Comparison of ENCODE assay signal across 9 cellular contexts in the genomic region with DNA sequence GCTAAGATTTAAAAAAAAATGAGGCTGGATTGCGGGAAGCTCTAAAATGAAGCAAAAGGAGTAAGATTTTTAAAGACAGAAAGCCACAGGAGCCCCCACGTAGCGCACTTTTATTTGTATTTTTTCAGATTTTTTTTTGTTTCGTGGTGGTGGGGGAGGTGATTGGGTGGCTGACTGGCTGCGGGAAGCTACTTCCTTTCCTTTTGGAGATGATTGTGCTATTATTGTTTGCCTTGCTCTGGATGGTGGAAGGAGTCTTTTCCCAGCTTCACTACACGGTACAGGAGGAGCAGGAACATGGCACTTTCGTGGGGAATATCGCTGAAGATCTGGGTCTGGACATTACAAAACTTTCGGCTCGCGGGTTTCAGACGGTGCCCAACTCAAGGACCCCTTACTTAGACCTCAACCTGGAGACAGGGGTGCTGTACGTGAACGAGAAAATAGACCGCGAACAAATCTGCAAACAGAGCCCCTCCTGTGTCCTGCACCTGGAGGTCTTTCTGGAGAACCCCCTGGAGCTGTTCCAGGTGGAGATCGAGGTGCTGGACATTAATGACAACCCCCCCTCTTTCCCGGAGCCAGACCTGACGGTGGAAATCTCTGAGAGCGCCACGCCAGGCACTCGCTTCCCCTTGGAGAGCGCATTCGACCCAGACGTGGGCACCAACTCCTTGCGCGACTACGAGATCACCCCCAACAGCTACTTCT. TPM values are rescaled to one million over a fixed set of nuclear protein-coding genes. Genes with fewer than 3 reads are reported as not detected.
DNase-seq lines count a peak whose midpoint lies in the region; ATAC-seq and TF ChIP-seq lines count a peak whose summit lies in the region.
"Had no signal": no experiment of that assay in that cellular context is flagged by ENCODE, and none has a peak within 500 bp of the region (broad histone marks: within the 10 kb centered on the region; RNA-seq: fewer than 3 reads in every experiment).

No MANE protein-coding gene starts in this region.

- no peaks in the 10 kb centered on the region for H3K36me3 Mint-ChIP-seq in T-cell
- peaks cover 5 to 10% of the 10 kb centered on the region in 2 donors for H3K36me3 Mint-ChIP-seq in activated T-cell treated with anti-CD3 and anti-CD28 coated beads, Interleukin-2, amount 50 U/mL, for 72 hours (ENCODE audit: insufficient read depth in 2 of 2)

- H3K9me3 ChIP-seq in psoas muscle = no peaks in the 10 kb centered on the region

- no peak for ATAC-seq in psoas muscle
- no peak for ATAC-seq in T-cell (replicated peaks in 1 of 4)
- ATAC-seq in activated T-cell treated with anti-CD3 and anti-CD28 coated beads, Interleukin-2, amount 50 U/mL, for 72 hours (replicated peaks in 1 of 2) = no peak

- no peaks in the 10 kb centered on the region for H3K36me3 ChIP-seq in psoas muscle (ENCODE audit: insufficient read depth in 1 of 2, low read depth in 1 of 2)

- 1 to 2% (median 2%) methylated on average over 28 of the region's 28 CpGs for WGBS in psoas muscle, 3 donors

- H3K4me3 Mint-ChIP-seq in T-cell = peak overlapping the region in 1 of 3 donors; percentile 77
- H3K4me3 Mint-ChIP-seq in activated T-cell treated with anti-CD3 and anti-CD28 coated beads, Interleukin-2, amount 50 U/mL, for 72 hours = peak overlapping the region in 1 of 2 donors; percentile 51

- peaks cover 0 to 4% (median 0%) of the 10 kb centered on the region in 3 donors for H3K9me3 Mint-ChIP-seq in T-cell
- no peaks in the 10 kb centered on the region for H3K9me3 Mint-ChIP-seq in activated T-cell treated with anti-CD3 and anti-CD28 coated beads, Interleukin-2, amount 50 U/mL, for 72 hours

- TF ChIP-seq CTCF in fibroblast of the aortic adventitia (IDR thresholded peaks at IDR 0.05; ENCODE audit: insufficient read depth, low read length) = no peak
- no peak for TF ChIP-seq CTCF in psoas muscle (IDR thresholded peaks at IDR 0.05)

- H3K27me3 ChIP-seq in psoas muscle (ENCODE audit: insufficient read depth in 3 of 3, low read length in 2 of 3) = peaks cover 7 to 93% (median 41%) of the 10 kb centered on the region in 3 donors

- peak; percentile 27 for DNase-seq in Caki2 (ENCODE audit: low read depth)
- peak; percentile 2 for DNase-seq in HuH-7 (ENCODE audit: low spot score)
- no peak for DNase-seq in fibroblast of the aortic adventitia (ENCODE audit: low read depth)
- DNase-seq in psoas muscle = no peak
- no peak for DNase-seq in T-cell
- no peak for DNase-seq in activated T-cell treated with anti-CD3 and anti-CD28 coated beads, Interleukin-2, amount 50 U/mL, for 72 hours
- no peak for DNase-seq in SIG-M5 (lab: John Stamatoyannopoulos, UW)
- no peak for DNase-seq in occipital lobe (lab: John Stamatoyannopoulos, UW)
- DNase-seq: NCI-H226 had no signal

- no peak overlapping the region for H3K27ac Mint-ChIP-seq in T-cell
- no peak overlapping the region for H3K27ac Mint-ChIP-seq in activated T-cell treated with anti-CD3 and anti-CD28 coated beads, Interleukin-2, amount 50 U/mL, for 72 hours

- CTCF ChIA-PET in T-cell (lab: Charles Lee) = no interaction called here

- POLR2A ChIA-PET in T-cell (lab: Charles Lee) = no interaction called here

- peak overlapping the region; percentile 68 for H3K4me3 ChIP-seq in fibroblast of the aortic adventitia (ENCODE audit: low read depth, low read length)
- peak overlapping the region; percentile 62 for H3K4me3 ChIP-seq in psoas muscle

- intact Hi-C loops in psoas muscle (cut with DNase I) = no loop called here

- in situ Hi-C loops in Caki2 (cut with HindIII; ENCODE audit: low pct_unique_long_range_greater_than_20kb, low sequenced_read_pairs) = no loop called here

- H3K4me1 ChIP-seq in psoas muscle = peaks cover 26% of the 10 kb centered on the region

- H3K4me1 Mint-ChIP-seq in T-cell = peaks cover 11 to 22% (median 19%) of the 10 kb centered on the region in 3 donors
- peaks cover 28% of the 10 kb centered on the region for H3K4me1 Mint-ChIP-seq in activated T-cell treated with anti-CD3 and anti-CD28 coated beads, Interleukin-2, amount 50 U/mL, for 72 hours (ENCODE audit: low read depth)

- peaks cover 66 to 71% of the 10 kb centered on the region in 2 donors for H3K27me3 Mint-ChIP-seq in T-cell
- H3K27me3 Mint-ChIP-seq in activated T-cell treated with anti-CD3 and anti-CD28 coated beads, Interleukin-2, amount 50 U/mL, for 72 hours (ENCODE audit: low read depth) = peaks cover 75% of the 10 kb centered on the region

- no peak overlapping the region for H3K27ac ChIP-seq in psoas muscle

RNA-seq across cellular contexts. Expression of a gene that starts 1.0 kb away (rescaled TPM):
- total RNA-seq in Caki2 (2014; rRNA removed; shearing (Covaris generic); ENCODE audit: low replicate concordance) = 2.4 and 2.5 TPM in 2 replicates
- total RNA-seq in fibroblast of the aortic adventitia (ENCODE audit: low replicate concordance) (6.8 and 16.9 TPM in 2 replicates), psoas muscle (under 1 TPM in 1 of 4 donors, not detected in 3; 0.12 TPM), T-cell (not detected), occipital lobe (43.8 TPM)
- under 1 TPM; 0.01 to 0.05 (median 0.01) TPM for polyA plus RNA-seq in psoas muscle
- total RNA-seq in activated T-cell treated with anti-CD3 and anti-CD28 coated beads, Interleukin-2, amount 50 U/mL, for 72 hours = not detected

Comparison
In these comparisons a context has a peak if more than half of its experiments do, and no peak if none do; other contexts are left out.
1. DNase-seq: peak in Caki2 (single experiment) and HuH-7 (single experiment); none in fibroblast of the aortic adventitia (single experiment), psoas muscle (0 of 2), T-cell (0 of 34), activated T-cell treated with anti-CD3 and anti-CD28 coated beads, Interleukin-2, amount 50 U/mL, for 72 hours (0 of 2), SIG-M5 (single experiment) and occipital lobe (single experiment).